In genomic region chr11:19511413-19512183, GRCh38 we compare ENCODE assay signal across 10 cellular contexts.
DNase-seq lines count a peak whose midpoint lies in the region; FAIRE-seq and TF ChIP-seq lines count a peak whose summit lies in the region.
"Had no signal": no experiment of that assay in that cellular context is flagged by ENCODE, and none has a peak within 500 bp of the region (broad histone marks: within the 10 kb centered on the region; RNA-seq: fewer than 3 reads in every experiment).

No MANE protein-coding gene starts in this region.

- H3K4me3 ChIP-seq in colonic mucosa = no peak overlapping the region
- H3K4me3 ChIP-seq: gastrocnemius medialis had no signal

- in situ Hi-C loops in KBM-7 (cut with MboI; ENCODE audit: low pct_unique_long_range_greater_than_20kb, low sequenced_read_pairs) = no loop called here
- in situ Hi-C loops in GM13977 (cut with MboI; ENCODE audit: low pct_unique_long_range_greater_than_20kb, low sequenced_read_pairs, unreplicated experiment) = no loop called here

- TF ChIP-seq POLR2A in GM12892 (IDR thresholded peaks at IDR 0.05; ENCODE audit: low read depth, low read length) = no peak

- H3K36me3 ChIP-seq in colonic mucosa = no peaks in the 10 kb centered on the region
- H3K36me3 ChIP-seq: gastrocnemius medialis had no signal

- no peaks in the 10 kb centered on the region for H3K9me3 ChIP-seq in colonic mucosa
- H3K9me3 ChIP-seq: gastrocnemius medialis had no signal

- peak; percentile 25 for DNase-seq in AG20443 (ENCODE audit: low spot score)
- DNase-seq in NCI-H2107 (lab: John Stamatoyannopoulos, UW) = peak; percentile 32
- DNase-seq in colonic mucosa = peak; percentile 23
- peak; percentile 19 for DNase-seq in myocyte (ENCODE audit: low read depth)
- DNase-seq in activated CD4-positive, alpha-beta T cell treated with anti-CD3 and anti-CD28 coated beads, Interleukin-2, amount 50 U/mL, for 4 hours = no peak
- no peak for DNase-seq in KBM-7
- DNase-seq in GM13977 (ENCODE audit: low spot score) = no peak
- DNase-seq in GM12892 (ENCODE audit: insufficient read length) = no peak
- DNase-seq: activated T-cell treated with anti-CD3 and anti-CD28 coated beads, Interleukin-2, amount 50 U/mL, for 4 hours; gastrocnemius medialis had no signal

- H3K27me3 ChIP-seq in colonic mucosa = no peaks in the 10 kb centered on the region

- H3K27ac ChIP-seq in colonic mucosa = no peak overlapping the region
- H3K27ac ChIP-seq: gastrocnemius medialis had no signal

- TF ChIP-seq CTCF in colonic mucosa (IDR thresholded peaks at IDR 0.05) (no peak), GM13977 (IDR thresholded peaks at IDR 0.05; ENCODE audit: extremely low read depth, insufficient read depth, missing control alignments) (no peak)

- H3K9ac ChIP-seq in colonic mucosa (ENCODE audit: low read depth in 2 of 2, low read length in 2 of 2) = no peak overlapping the region

- intact Hi-C loops in colonic mucosa (cut with DNase I) = no loop called here

- FAIRE-seq in GM12892 (lab: Jason Lieb, UNC) = no peak

- no peaks in the 10 kb centered on the region for H3K4me1 ChIP-seq in colonic mucosa

Comparison
In these comparisons a context has a peak if more than half of its experiments do, and no peak if none do; other contexts are left out.
1. DNase-seq: peak in AG20443 (single experiment), NCI-H2107 (single experiment), colonic mucosa (single experiment) and myocyte (single experiment); none in activated CD4-positive, alpha-beta T cell treated with anti-CD3 and anti-CD28 coated beads, Interleukin-2, amount 50 U/mL, for 4 hours (0 of 2), KBM-7 (single experiment), GM13977 (single experiment) and GM12892 (single experiment).